ENCODE assay signal across 8 cellular contexts in genomic region chr12:1791104-1791927, GRCh38. TPM values are rescaled to one million over a fixed set of nuclear protein-coding genes. Genes with fewer than 3 reads are reported as not detected.
DNase-seq lines count a peak whose midpoint lies in the region; ATAC-seq and TF ChIP-seq lines count a peak whose summit lies in the region.

No MANE protein-coding gene starts in this region.

- H3K4me1 ChIP-seq in Panc1 (ENCODE audit: control insufficient read depth, insufficient read depth, low read length), result no peaks in the 10 kb centered on the region

- H3K27me3 Mint-ChIP-seq in activated T-helper 2 cell treated with anti-CD3 and anti-CD28 coated beads, Interferon-gamma antibody, Interleukin-2, Interleukin-4, amounts not matched to agents 10 μg/mL and 5 μg/mL and 100 μg/mL, durations not matched to agents 14 hours and 24 hours and 36 hours (ENCODE audit: low read depth), result no peaks in the 10 kb centered on the region
- no peaks in the 10 kb centered on the region for H3K27me3 Mint-ChIP-seq in osteocyte (ENCODE audit: unreplicated experiment)

- TF ChIP-seq CTCF in Panc1 (IDR thresholded peaks at IDR 0.05), result peak; percentile 79
- TF ChIP-seq CTCF in osteocyte (IDR thresholded peaks at IDR 0.05), result peak; percentile 90

- H3K27me3 ChIP-seq in Panc1 (ENCODE audit: control insufficient read depth, insufficient read depth, low read length), result no peaks in the 10 kb centered on the region

- peak; percentile 67 for DNase-seq in COR-L47 (lab: John Stamatoyannopoulos, UW)
- DNase-seq in Panc1 (ENCODE audit: low read depth, low spot score), result no peak
- peak; percentile 51 for DNase-seq in activated T-helper 2 cell treated with anti-CD3 and anti-CD28 coated beads, Interferon-gamma antibody, Interleukin-2, Interleukin-4, amounts not matched to agents 10 μg/mL and 5 μg/mL and 100 μg/mL, durations not matched to agents 14 hours and 24 hours and 36 hours (ENCODE audit: low spot score)
- DNase-seq in fibroblast of the conjunctiva (ENCODE audit: low read depth), result peak; percentile 61
- no peak for DNase-seq in osteocyte (ENCODE audit: extremely low spot score, unreplicated experiment)

- peaks cover 3% of the 10 kb centered on the region for H3K36me3 Mint-ChIP-seq in activated T-helper 2 cell treated with anti-CD3 and anti-CD28 coated beads, Interferon-gamma antibody, Interleukin-2, Interleukin-4, amounts not matched to agents 10 μg/mL and 5 μg/mL and 100 μg/mL, durations not matched to agents 14 hours and 24 hours and 36 hours (ENCODE audit: low read depth)
- H3K36me3 Mint-ChIP-seq in osteocyte (ENCODE audit: unreplicated experiment), result peaks cover 7% of the 10 kb centered on the region

- no peak overlapping the region for H3K4me3 ChIP-seq in Panc1 (ENCODE audit: low read depth in 2 of 2, low read length in 2 of 2)

- H3K4me3 Mint-ChIP-seq in activated T-helper 2 cell treated with anti-CD3 and anti-CD28 coated beads, Interferon-gamma antibody, Interleukin-2, Interleukin-4, amounts not matched to agents 10 μg/mL and 5 μg/mL and 100 μg/mL, durations not matched to agents 14 hours and 24 hours and 36 hours (ENCODE audit: low read depth), result no peak overlapping the region
- H3K4me3 Mint-ChIP-seq in osteocyte (ENCODE audit: unreplicated experiment), result no peak overlapping the region

- no peak for TF ChIP-seq EP300 in Ishikawa (IDR thresholded peaks at IDR 0.05; ENCODE audit: borderline replicate concordance)

- intact Hi-C loops in Panc1 (cut with micrococcal nuclease; ENCODE audit: unreplicated experiment), result loop anchor here (1.0 kb wide), 1 partner anchor 138 kb away; no protein-coding TSS in a partner anchor
- intact Hi-C loops in activated T-helper 2 cell treated with anti-CD3 and anti-CD28 coated beads, Interferon-gamma antibody, Interleukin-2, Interleukin-4, amounts not matched to agents 10 μg/mL and 5 μg/mL and 100 μg/mL, durations not matched to agents 14 hours and 24 hours and 36 hours (cut with micrococcal nuclease), result loop anchor here (1.0 kb wide), 3 partner anchors 100 to 149 kb away; partner anchors contain the start of gene ADIPOR2

- peak; percentile 87 for TF ChIP-seq RAD21 in Ishikawa (IDR thresholded peaks at IDR 0.05; ENCODE audit: low read depth)

- CTCF ChIA-PET in Panc1 (lab: Charles Lee), result interaction anchor here (0.6 to 1.9 kb wide), 7 partner anchors 10 to 677 kb away, joined by 3 to 30 read pairs (median 4); no protein-coding TSS in a partner anchor

- POLR2A ChIA-PET in Panc1 (lab: Charles Lee), result interaction anchor here (0.6 kb wide), 1 partner anchor 198 kb away, joined by 3 read pairs; no protein-coding TSS in a partner anchor

- no peak overlapping the region for H3K27ac ChIP-seq in Panc1 (ENCODE audit: low read length)

- no peaks in the 10 kb centered on the region for H3K9me3 ChIP-seq in Panc1 (ENCODE audit: control insufficient read depth, insufficient read depth, low read depth, low read length)

- ATAC-seq in Panc1, result no peak; the same call in 1 of the 2 replicates
- no peak for ATAC-seq in GM21619 (IDR thresholded peaks at IDR 0.05; ENCODE audit: unreplicated experiment)
- no peak for ATAC-seq in HG03342 (IDR thresholded peaks at IDR 0.05; ENCODE audit: unreplicated experiment)

- in situ Hi-C loops in Panc1 (cut with HindIII; ENCODE audit: low pct_unique_long_range_greater_than_20kb, low sequenced_read_pairs), result no loop called here

- H3K4me1 Mint-ChIP-seq in activated T-helper 2 cell treated with anti-CD3 and anti-CD28 coated beads, Interferon-gamma antibody, Interleukin-2, Interleukin-4, amounts not matched to agents 10 μg/mL and 5 μg/mL and 100 μg/mL, durations not matched to agents 14 hours and 24 hours and 36 hours (ENCODE audit: low read depth), result peaks cover 25% of the 10 kb centered on the region
- H3K4me1 Mint-ChIP-seq in osteocyte (ENCODE audit: unreplicated experiment), result peaks cover 7% of the 10 kb centered on the region

- BruUV-seq in Panc1 (replicated peaks; lab: Mats Ljungman, UMichigan), result no TSS peak

- no peaks in the 10 kb centered on the region for H3K9me3 Mint-ChIP-seq in activated T-helper 2 cell treated with anti-CD3 and anti-CD28 coated beads, Interferon-gamma antibody, Interleukin-2, Interleukin-4, amounts not matched to agents 10 μg/mL and 5 μg/mL and 100 μg/mL, durations not matched to agents 14 hours and 24 hours and 36 hours
- no peaks in the 10 kb centered on the region for H3K9me3 Mint-ChIP-seq in osteocyte (ENCODE audit: unreplicated experiment)

- no peaks in the 10 kb centered on the region; the same call in 1 of the 2 replicates for H3K36me3 ChIP-seq in Panc1 (ENCODE audit: control insufficient read depth, insufficient read depth, low read length)

- H3K27ac Mint-ChIP-seq in activated T-helper 2 cell treated with anti-CD3 and anti-CD28 coated beads, Interferon-gamma antibody, Interleukin-2, Interleukin-4, amounts not matched to agents 10 μg/mL and 5 μg/mL and 100 μg/mL, durations not matched to agents 14 hours and 24 hours and 36 hours, result peak overlapping the region; percentile 44
- no peak overlapping the region for H3K27ac Mint-ChIP-seq in osteocyte (ENCODE audit: unreplicated experiment)

TF ChIP-seq in Ishikawa, 13 proteins besides CTCF, POLR2A, EP300 and RAD21:
- TF ChIP-seq TEAD4 (IDR thresholded peaks at IDR 0.05) (no peak), NFIC (IDR thresholded peaks at IDR 0.05) (no peak), REST (IDR thresholded peaks at IDR 0.05; ENCODE audit: low read depth) (no peak), TAF1 (IDR thresholded peaks at IDR 0.05; ENCODE audit: low read depth) (no peak), CREB1 (IDR thresholded peaks at IDR 0.05; ENCODE audit: low read depth) (no peak), FOXM1 (IDR thresholded peaks at IDR 0.05; ENCODE audit: borderline replicate concordance, low read depth) (no peak), MAX (IDR thresholded peaks at IDR 0.05) (no peak), CEBPB (IDR thresholded peaks at IDR 0.05) (no peak), USF1 (IDR thresholded peaks at IDR 0.05) (no peak), TCF12 (IDR thresholded peaks at IDR 0.05; ENCODE audit: low read depth) (no peak), EGR1 (IDR thresholded peaks at IDR 0.05) (no peak), YY1 (IDR thresholded peaks at IDR 0.05; ENCODE audit: low read depth) (no peak), ZBTB7A (IDR thresholded peaks at IDR 0.05; ENCODE audit: low read depth) (no peak)

RNA-seq across cellular contexts. Expression of gene LRTM2, which starts 29.0 kb away (rescaled TPM):
- total RNA-seq in Panc1 (2021; ENCODE audit: unreplicated experiment), result not detected
- polyA plus RNA-seq in Panc1 (2012; ENCODE audit: insufficient read length), result not detected
- 0.07 and 0.09 TPM in 2 replicates for total RNA-seq in activated T-helper 2 cell treated with anti-CD3 and anti-CD28 coated beads, Interferon-gamma antibody, Interleukin-2, Interleukin-4, amounts not matched to agents 10 μg/mL and 5 μg/mL and 100 μg/mL, durations not matched to agents 14 hours and 24 hours and 36 hours
- not detected in 2 replicates for total RNA-seq in osteocyte

Comparison
In these comparisons a context has a peak if more than half of its experiments do, and no peak if none do; other contexts are left out.
1. DNase-seq: peak in COR-L47 (single experiment), activated T-helper 2 cell treated with anti-CD3 and anti-CD28 coated beads, Interferon-gamma antibody, Interleukin-2, Interleukin-4, amounts not matched to agents 10 μg/mL and 5 μg/mL and 100 μg/mL, durations not matched to agents 14 hours and 24 hours and 36 hours (single experiment) and fibroblast of the conjunctiva (single experiment); none in Panc1 (single experiment) and osteocyte (single experiment).